Comparison of ENCODE assay signal across 28 cellular contexts in genomic region chr1:76677775-76678405, GRCh38.
DNase-seq lines count a peak whose midpoint lies in the region; ATAC-seq and TF ChIP-seq lines count a peak whose summit lies in the region.
"Had no signal": no experiment of that assay in that cellular context is flagged by ENCODE, and none has a peak within 500 bp of the region (broad histone marks: within the 10 kb centered on the region; RNA-seq: fewer than 3 reads in every experiment).

No MANE protein-coding gene starts in this region.

- no peaks in the 10 kb centered on the region for H3K27me3 Mint-ChIP-seq in stimulated activated memory B cell treated with anti-CD40 and anti-IgM and Interleukin-4, amounts not matched to agents 10 μg/mL and 1 μg/mL and 100 μg/mL, for 72 hours
- H3K27me3 Mint-ChIP-seq: activated T-cell treated with anti-CD3 and anti-CD28 coated beads, Interleukin-2, amount 50 U/mL, for 24 hours; CD4-positive, alpha-beta memory T cell; dendritic cell treated with granulocyte-macrophage colony-stimulating factor and Interleukin-4, amounts not matched to agents 40 ng/mL and 50 ng/mL, for 4 days had no signal

- no peak overlapping the region for H2AFZ ChIP-seq in OCI-LY7 (ENCODE audit: low read length)
- H2AFZ ChIP-seq: GM23248 had no signal

- H3K4me3 Mint-ChIP-seq in stimulated activated memory B cell treated with anti-CD40 and anti-IgM and Interleukin-4, amounts not matched to agents 10 μg/mL and 1 μg/mL and 100 μg/mL, for 72 hours = no peak overlapping the region
- H3K4me3 Mint-ChIP-seq: activated T-cell treated with anti-CD3 and anti-CD28 coated beads, Interleukin-2, amount 50 U/mL, for 24 hours; CD4-positive, alpha-beta memory T cell; dendritic cell treated with granulocyte-macrophage colony-stimulating factor and Interleukin-4, amounts not matched to agents 40 ng/mL and 50 ng/mL, for 4 days had no signal

- no peak overlapping the region for H3K27ac Mint-ChIP-seq in stimulated activated memory B cell treated with anti-CD40 and anti-IgM and Interleukin-4, amounts not matched to agents 10 μg/mL and 1 μg/mL and 100 μg/mL, for 72 hours
- H3K27ac Mint-ChIP-seq: activated T-cell treated with anti-CD3 and anti-CD28 coated beads, Interleukin-2, amount 50 U/mL, for 24 hours; CD4-positive, alpha-beta memory T cell; dendritic cell treated with granulocyte-macrophage colony-stimulating factor and Interleukin-4, amounts not matched to agents 40 ng/mL and 50 ng/mL, for 4 days had no signal

- no peak overlapping the region for H3K27ac ChIP-seq in OCI-LY7 (ENCODE audit: low read depth, low read length, poor library complexity, severe bottlenecking)
- H3K27ac ChIP-seq: GM23248, skin epidermis, thyroid gland had no signal

- H3K4me2 ChIP-seq in OCI-LY7 (ENCODE audit: low read length) = no peak overlapping the region

- no peaks in the 10 kb centered on the region for H3K9me2 ChIP-seq in OCI-LY7 (ENCODE audit: insufficient read depth, low read length)

- no peaks in the 10 kb centered on the region for H3K9me3 Mint-ChIP-seq in stimulated activated memory B cell treated with anti-CD40 and anti-IgM and Interleukin-4, amounts not matched to agents 10 μg/mL and 1 μg/mL and 100 μg/mL, for 72 hours
- H3K9me3 Mint-ChIP-seq: activated T-cell treated with anti-CD3 and anti-CD28 coated beads, Interleukin-2, amount 50 U/mL, for 24 hours; CD4-positive, alpha-beta memory T cell had no signal

- H3K4me3 ChIP-seq in OCI-LY7 (ENCODE audit: low read depth, low read length, poor library complexity, severe bottlenecking) = no peak overlapping the region
- H3K4me3 ChIP-seq: GM23248, skin epidermis, thyroid gland had no signal

- intact Hi-C loops in cardiac septum (cut with DNase I) (no loop called here), OCI-LY7 (cut with micrococcal nuclease; ENCODE audit: unreplicated experiment) (no loop called here)

- no TSS peak for BruUV-seq in OCI-LY7 (replicated peaks; lab: Mats Ljungman, UMichigan)

- no peaks in the 10 kb centered on the region for H3K36me3 ChIP-seq in OCI-LY7 (ENCODE audit: insufficient read depth, low read length)
- H3K36me3 ChIP-seq: thyroid gland had no signal

- no peaks in the 10 kb centered on the region for H3K79me2 ChIP-seq in OCI-LY7 (ENCODE audit: insufficient read depth, low read depth, low read length)

- H3K4me1 Mint-ChIP-seq in stimulated activated memory B cell treated with anti-CD40 and anti-IgM and Interleukin-4, amounts not matched to agents 10 μg/mL and 1 μg/mL and 100 μg/mL, for 72 hours = no peaks in the 10 kb centered on the region
- H3K4me1 Mint-ChIP-seq: CD4-positive, alpha-beta memory T cell had no signal

- no peaks in the 10 kb centered on the region for H3K4me1 ChIP-seq in OCI-LY7 (ENCODE audit: insufficient read depth, low read length, poor library complexity, severe bottlenecking)

- H4K20me1 ChIP-seq in OCI-LY7 (ENCODE audit: insufficient read depth, low read length) = no peaks in the 10 kb centered on the region

- ATAC-seq in GM18873 (IDR thresholded peaks at IDR 0.05; ENCODE audit: low FRiP score, unreplicated experiment) (peak; percentile 71), HG02610 (IDR thresholded peaks at IDR 0.05; ENCODE audit: unreplicated experiment) (peak; percentile 82), HG03354 (IDR thresholded peaks at IDR 0.05; ENCODE audit: poor library complexity, severe bottlenecking, unreplicated experiment) (peak; percentile 57)
- ATAC-seq in stimulated activated memory B cell treated with anti-CD40 and anti-IgM and Interleukin-4, amounts not matched to agents 10 μg/mL and 1 μg/mL and 100 μg/mL, for 72 hours = peak; percentile 53
- ATAC-seq: left cardiac atrium, PC-3 had no signal

- POLR2A ChIA-PET in OCI-LY7 (lab: Charles Lee) = no interaction called here

- H3K36me3 Mint-ChIP-seq in stimulated activated memory B cell treated with anti-CD40 and anti-IgM and Interleukin-4, amounts not matched to agents 10 μg/mL and 1 μg/mL and 100 μg/mL, for 72 hours = no peaks in the 10 kb centered on the region
- H3K36me3 Mint-ChIP-seq: CD4-positive, alpha-beta memory T cell had no signal

- DNase-seq in NCI-H82 treated with DMSO at 0.1 percent for 48 hours (lab: John Stamatoyannopoulos, UW; ENCODE audit: unreplicated experiment) (no peak), cardiac septum (ENCODE audit: low spot score) (no peak), OCI-LY7 (ENCODE audit: low spot score) (no peak)
- DNase-seq: activated naive CD4-positive, alpha-beta T cell treated with Interleukin-2 at 50 U/mL for 16 hours; activated T-cell treated with anti-CD3 and anti-CD28 coated beads, Interleukin-2, amount 50 U/mL, for 24 hours; amniotic stem cell; CD4-positive, alpha-beta memory T cell; DMS153; glutamatergic neuron; GM23248; IMR-90; left cardiac atrium; mesenchymal stem cell; NCI-H1105 treated with DMSO at 0.1 percent for 48 hours; NCI-H2029 treated with DMSO at 0.1 percent for 48 hours; NCI-H345; PC-3; Right ventricle myocardium superior; stimulated activated CD4-positive, alpha-beta T cell treated with anti-CD3 and anti-CD28 coated beads, Interleukin-2, amount 100 ng/mL, for 24 hours; stimulated activated naive CD4-positive, alpha-beta T cell treated with Interleukin-2 at 50 U/mL for 16 hours; SW 1271; thyroid gland had no signal

- TF ChIP-seq CTCF in OCI-LY7 (conservative IDR thresholded peaks at IDR 0.05; ENCODE audit: low read length) = no peak

- CTCF ChIA-PET in OCI-LY7 (lab: Charles Lee; ENCODE audit: unreplicated experiment) = no interaction called here

- no peaks in the 10 kb centered on the region for H3K9me3 ChIP-seq in OCI-LY7 (ENCODE audit: low read length)
- H3K9me3 ChIP-seq: thyroid gland had no signal
